Comparison of ENCODE assay signal across 15 cellular contexts in the genomic region with DNA sequence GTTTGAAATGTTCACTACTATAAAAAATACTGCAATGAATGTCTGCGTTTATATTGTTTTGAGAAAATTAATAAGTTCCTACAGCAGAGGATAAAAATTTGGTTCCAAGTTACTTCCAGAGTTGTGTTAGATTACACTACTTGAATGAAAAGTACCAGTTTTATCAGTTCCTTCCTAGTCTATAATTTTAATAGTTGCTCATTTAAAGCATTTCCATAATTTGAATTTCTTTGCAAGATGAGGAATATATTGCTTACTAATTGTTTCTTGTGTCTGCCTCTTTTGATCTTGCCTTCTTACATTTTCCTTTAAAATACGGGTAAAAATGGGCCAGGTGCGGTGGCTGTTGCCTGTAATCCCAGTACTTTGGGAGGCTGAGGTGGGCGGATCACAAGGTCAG. TPM values are rescaled to one million over a fixed set of nuclear protein-coding genes. Genes with fewer than 3 reads are reported as not detected.
DNase-seq lines count a peak whose midpoint lies in the region; ATAC-seq and TF ChIP-seq lines count a peak whose summit lies in the region.
"Had no signal": no experiment of that assay in that cellular context is flagged by ENCODE, and none has a peak within 500 bp of the region (broad histone marks: within the 10 kb centered on the region; RNA-seq: fewer than 3 reads in every experiment).

No MANE protein-coding gene starts in this region.

- CTCF ChIA-PET in HEK293 (lab: Yijun Ruan, JAX): interaction anchor here (0.5 to 1.6 kb wide), 2 partner anchors 10 to 881 kb away, joined by 3 to 5 read pairs; no protein-coding TSS in a partner anchor
- CTCF ChIA-PET in activated B cell treated with CpG ODN at 0.5 μM for 24 hours (lab: Charles Lee): no interaction called here

- peaks cover 11% of the 10 kb centered on the region for H3K4me1 Mint-ChIP-seq in activated B cell treated with CpG ODN at 0.5 μM for 24 hours
- H3K4me1 Mint-ChIP-seq in stimulated activated effector memory CD8-positive, alpha-beta T cell treated with anti-CD3 and anti-CD28 coated beads, Interleukin-12 subunit alpha, Interleukin-12 subunit beta, amount 100 ng/mL, for 72 hours: peaks cover 10% of the 10 kb centered on the region

- peak overlapping the region; percentile 61 for H3K27ac Mint-ChIP-seq in activated B cell treated with CpG ODN at 0.5 μM for 24 hours
- peak overlapping the region; percentile 58 for H3K27ac Mint-ChIP-seq in stimulated activated effector memory CD8-positive, alpha-beta T cell treated with anti-CD3 and anti-CD28 coated beads, Interleukin-12 subunit alpha, Interleukin-12 subunit beta, amount 100 ng/mL, for 72 hours
- H3K27ac Mint-ChIP-seq: CD4-positive, alpha-beta T cell had no signal

- H3K36me3 ChIP-seq in HEK293 (ENCODE audit: control insufficient read depth in 2 of 2, insufficient read depth in 1 of 2, low read length in 2 of 2): peaks cover 7 to 10% of the 10 kb centered on the region in 2 experiments; a peak in 2 of 3 replicates

- POLR2A ChIA-PET in HEK293 (lab: Yijun Ruan, JAX) (no interaction called here), activated B cell treated with CpG ODN at 0.5 μM for 24 hours (lab: Charles Lee) (interaction anchor here (1.0 kb wide), 2 partner anchors 10 to 19 kb away, joined by 3 to 9 read pairs; no protein-coding TSS in a partner anchor)

- H3K36me3 Mint-ChIP-seq in activated B cell treated with CpG ODN at 0.5 μM for 24 hours (ENCODE audit: low read depth): peaks cover 55% of the 10 kb centered on the region
- peaks cover 56% of the 10 kb centered on the region for H3K36me3 Mint-ChIP-seq in stimulated activated effector memory CD8-positive, alpha-beta T cell treated with anti-CD3 and anti-CD28 coated beads, Interleukin-12 subunit alpha, Interleukin-12 subunit beta, amount 100 ng/mL, for 72 hours

- intact Hi-C loops in activated B cell treated with CpG ODN at 0.5 μM for 24 hours (cut with micrococcal nuclease): no loop called here

- TF ChIP-seq CTCF in HEK293 (tag by site-specific recombination; IDR thresholded peaks at IDR 0.05) (no peak), activated B cell treated with CpG ODN at 0.5 μM for 24 hours (IDR thresholded peaks at IDR 0.05) (no peak)

- H3K9me3 ChIP-seq in HEK293 (ENCODE audit: control insufficient read depth, insufficient read depth, low read depth, low read length): no peaks in the 10 kb centered on the region
- H3K9me3 ChIP-seq: Caco-2 had no signal

- no peak overlapping the region for H3K4me3 Mint-ChIP-seq in activated B cell treated with CpG ODN at 0.5 μM for 24 hours
- H3K4me3 Mint-ChIP-seq in stimulated activated effector memory CD8-positive, alpha-beta T cell treated with anti-CD3 and anti-CD28 coated beads, Interleukin-12 subunit alpha, Interleukin-12 subunit beta, amount 100 ng/mL, for 72 hours: no peak overlapping the region
- H3K4me3 Mint-ChIP-seq: CD4-positive, alpha-beta T cell had no signal

- no peak overlapping the region for H3K27ac ChIP-seq in HEK293 (ENCODE audit: extremely low read depth, low read depth, low read length)
- H3K27ac ChIP-seq: C4-2B, HL-60 had no signal

- H3K4me3 ChIP-seq in HEK293 (ENCODE audit: low read depth, low read length): no peak overlapping the region

- no peaks in the 10 kb centered on the region for H3K9me3 Mint-ChIP-seq in activated B cell treated with CpG ODN at 0.5 μM for 24 hours
- no peaks in the 10 kb centered on the region for H3K9me3 Mint-ChIP-seq in stimulated activated effector memory CD8-positive, alpha-beta T cell treated with anti-CD3 and anti-CD28 coated beads, Interleukin-12 subunit alpha, Interleukin-12 subunit beta, amount 100 ng/mL, for 72 hours
- H3K9me3 Mint-ChIP-seq: CD4-positive, alpha-beta T cell had no signal

- peaks cover 6% of the 10 kb centered on the region; the same call in 1 of the 2 replicates for H3K4me1 ChIP-seq in HEK293 (ENCODE audit: control insufficient read depth, insufficient read depth, low read length)
- H3K4me1 ChIP-seq: Caco-2 had no signal

- DNase-seq in activated B cell treated with CpG ODN at 0.5 μM for 24 hours: no peak
- no peak for DNase-seq in stimulated activated effector memory CD8-positive, alpha-beta T cell treated with anti-CD3 and anti-CD28 coated beads, Interleukin-12 subunit alpha, Interleukin-12 subunit beta, amount 100 ng/mL, for 72 hours (ENCODE audit: low spot score in 2 of 2)
- DNase-seq in cerebellar nuclear complex (lab: John Stamatoyannopoulos, UW): no peak
- DNase-seq in DMS79 treated with DMSO at 0.1 percent for 48 hours (lab: John Stamatoyannopoulos, UW): no peak
- DNase-seq: ACHN; Caco-2; CD4-positive, alpha-beta T cell; GDM1; GOT3; H7 had no signal

- H3K27me3 Mint-ChIP-seq in activated B cell treated with CpG ODN at 0.5 μM for 24 hours: no peaks in the 10 kb centered on the region
- H3K27me3 Mint-ChIP-seq: CD4-positive, alpha-beta T cell had no signal

- ATAC-seq in activated B cell treated with CpG ODN at 0.5 μM for 24 hours (ENCODE audit: low read depth) (no peak), HG02642 (IDR thresholded peaks at IDR 0.05; ENCODE audit: poor library complexity, unreplicated experiment) (no peak)
- no peak for ATAC-seq in stimulated activated effector memory CD8-positive, alpha-beta T cell treated with anti-CD3 and anti-CD28 coated beads, Interleukin-12 subunit alpha, Interleukin-12 subunit beta, amount 100 ng/mL, for 72 hours
- ATAC-seq: HCT116 had no signal

TF ChIP-seq in HEK293, 187 proteins besides CTCF, POLR2A, EP300 and RAD21:
- TF ChIP-seq ZNF664 (tag by site-specific recombination; IDR thresholded peaks at IDR 0.05): peak; percentile 92
- TF ChIP-seq ZNF311 (tag by site-specific recombination; IDR thresholded peaks at IDR 0.05; ENCODE audit: borderline replicate concordance): no peak
TF ChIP-seq in HEK293: peak in this region for 1.

RNA-seq across cellular contexts. Expression of a gene that starts 4.0 kb away (rescaled TPM):
- total RNA-seq in activated B cell treated with CpG ODN at 0.5 μM for 24 hours: 33.8 and 38.0 TPM in 2 replicates

RNA-seq across cellular contexts. Expression of a gene that starts 4.2 kb away (rescaled TPM):
- 15.1 and 16.4 TPM in 2 replicates for total RNA-seq in activated B cell treated with CpG ODN at 0.5 μM for 24 hours

RNA-seq across cellular contexts. Expression of a gene that starts 23.4 kb away (rescaled TPM):
- 295 and 349 TPM in 2 replicates for total RNA-seq in activated B cell treated with CpG ODN at 0.5 μM for 24 hours

RNA-seq across cellular contexts. Expression of a gene that starts 36.0 kb away (rescaled TPM):
- 12.8 and 13.5 TPM in 2 replicates for total RNA-seq in activated B cell treated with CpG ODN at 0.5 μM for 24 hours

RNA-seq across cellular contexts. Expression of a gene that starts 36.5 kb away (rescaled TPM):
- 8.1 and 9.5 TPM in 2 replicates for total RNA-seq in activated B cell treated with CpG ODN at 0.5 μM for 24 hours
